Comparison of ENCODE assay signal across 21 cellular contexts in the genomic region with DNA sequence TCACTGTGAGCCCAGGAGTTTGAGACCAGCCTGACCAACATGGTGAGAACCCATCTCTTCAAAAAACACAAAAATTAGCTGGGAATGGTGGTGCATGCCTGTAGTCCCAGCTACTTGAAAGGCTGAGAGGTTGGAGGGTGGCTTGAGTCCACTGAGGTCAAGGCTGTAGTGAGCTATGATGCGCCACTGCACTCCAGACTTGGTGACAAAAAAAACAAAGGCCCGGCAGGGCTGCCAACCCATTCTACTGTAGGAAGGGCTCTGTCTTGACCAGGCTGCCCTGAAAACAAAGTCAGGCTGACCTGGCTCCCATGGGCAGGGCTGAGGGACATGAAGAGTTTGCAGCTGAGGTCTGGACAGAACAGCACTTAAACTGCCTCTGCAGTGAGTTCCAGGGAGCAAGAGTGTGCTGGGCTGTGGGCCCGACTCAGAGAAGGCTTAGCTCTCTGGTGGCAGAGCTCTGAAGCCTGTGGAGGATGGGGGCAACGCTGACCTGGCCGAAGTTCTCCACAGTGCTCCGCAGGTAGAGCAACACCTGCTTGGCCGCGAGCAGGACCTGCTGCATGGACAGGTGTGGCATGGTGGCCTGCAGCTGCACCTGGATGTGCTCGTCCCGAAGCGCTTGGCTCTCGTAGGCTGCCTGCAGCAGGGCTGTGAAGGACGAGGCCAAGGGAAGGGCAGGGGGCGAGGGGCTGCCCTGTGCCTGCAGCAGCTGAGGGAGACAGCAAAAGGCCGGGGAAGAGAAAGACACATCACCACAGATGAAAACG. TPM values are rescaled to one million over a fixed set of nuclear protein-coding genes. Genes with fewer than 3 reads are reported as not detected.
A peak's percentile ranks its signal among the peaks of the same experiment; 100 is the strongest.
DNase-seq lines count a peak whose midpoint lies in the region; ATAC-seq, FAIRE-seq and TF ChIP-seq lines count a peak whose summit lies in the region.
"Had no signal": no experiment of that assay in that cellular context is flagged by ENCODE, and none has a peak within 500 bp of the region (broad histone marks: within the 10 kb centered on the region; RNA-seq: fewer than 3 reads in every experiment).

No MANE protein-coding gene starts in this region.

- H3K27ac ChIP-seq in VCaP, result peak overlapping the region; percentile 98
- H3K27ac ChIP-seq in HepG2 (ENCODE audit: extremely low read length, insufficient read depth, low read length), result no peak overlapping the region
- H3K27ac ChIP-seq in thyroid gland, result no peak overlapping the region
- H3K27ac ChIP-seq: A549, GM23248 had no signal

- no peak overlapping the region for H3K9ac ChIP-seq in HepG2 (ENCODE audit: insufficient read depth, low read depth, low read length)
- H3K9ac ChIP-seq: GM23248 had no signal

- H3K4me1 ChIP-seq in HepG2 (ENCODE audit: insufficient read depth, low read length) (no peaks in the 10 kb centered on the region), thyroid gland (peaks cover 0 to 3% of the 10 kb centered on the region in 2 donors)
- H3K4me1 ChIP-seq: A549 had no signal

- intact Hi-C loops in HepG2 (cut with micrococcal nuclease; ENCODE audit: unreplicated experiment), result no loop called here
- intact Hi-C loops in thyroid gland (cut with DNase I), result no loop called here

- no peaks in the 10 kb centered on the region for H3K4me1 Mint-ChIP-seq in activated T-cell treated with anti-CD3 and anti-CD28 coated beads, Interleukin-2, amount 50 U/mL, for 24 hours (ENCODE audit: low read depth)
- H3K4me1 Mint-ChIP-seq: CD4-positive, alpha-beta memory T cell had no signal

- no peaks in the 10 kb centered on the region for H3K79me2 ChIP-seq in HepG2 (ENCODE audit: insufficient read depth, low read length)

- no peak for TF ChIP-seq RAD21 in HepG2 (CRISPR knock-in tag; IDR thresholded peaks at IDR 0.05)

- DNase-seq in activated T-cell treated with anti-CD3 and anti-CD28 coated beads, Interleukin-2, amount 50 U/mL, for 24 hours, result no peak
- DNase-seq in activated T-cell treated with anti-CD3 and anti-CD28 coated beads, Interleukin-2, amount 50 U/mL, for 48 hours, result no peak
- DNase-seq in HepG2 (ENCODE audit: low spot score) (no peak), thyroid gland (peak; percentile 63), LoVo (ENCODE audit: low spot score) (no peak)
- DNase-seq in stimulated activated CD4-positive, alpha-beta T cell treated with anti-CD3 and anti-CD28 coated beads, Interleukin-4, amount 100 ng/mL, for 1 hour, result no peak
- DNase-seq: CD4-positive, alpha-beta memory T cell; DMS153; GDM1; GM23248; HCEC 1CT; KG1; NCI-H1417 treated with DMSO at 0.1 percent for 48 hours; NCI-H2029; NCI-H345; PC-3; SIG-M5 had no signal

- no peak for TF ChIP-seq POLR2A in HepG2 (IDR thresholded peaks at IDR 0.05; ENCODE audit: insufficient read depth in 1 of 2, low read depth in 2 of 2, low read length in 2 of 2)
- TF ChIP-seq POLR2A in thyroid gland (IDR thresholded peaks at IDR 0.05), result no peak

- H3K4me3 Mint-ChIP-seq in activated T-cell treated with anti-CD3 and anti-CD28 coated beads, Interleukin-2, amount 50 U/mL, for 24 hours, result no peak overlapping the region
- H3K4me3 Mint-ChIP-seq: CD4-positive, alpha-beta memory T cell had no signal

- H3K36me3 Mint-ChIP-seq in activated T-cell treated with anti-CD3 and anti-CD28 coated beads, Interleukin-2, amount 50 U/mL, for 24 hours (ENCODE audit: low read depth), result peaks cover 100% of the 10 kb centered on the region

- CTCF ChIA-PET in HepG2 (lab: Yijun Ruan, JAX; ENCODE audit: low intra/inter-chr PET ratio, low total read pairs), result no interaction called here

- H3K4me3 ChIP-seq in HepG2 (replicated peaks in 1 of 3; ENCODE audit: insufficient read depth in 1 of 3, low read depth in 2 of 3, low read length in 3 of 3) (no peak overlapping the region), thyroid gland (replicated peaks in 1 of 3) (no peak overlapping the region)
- H3K4me3 ChIP-seq: A549, GM23248 had no signal

- H3K27ac Mint-ChIP-seq in activated T-cell treated with anti-CD3 and anti-CD28 coated beads, Interleukin-2, amount 50 U/mL, for 24 hours, result peak overlapping the region; percentile 19

- ATAC-seq in HepG2, result peak; percentile 32
- ATAC-seq: A549, PC-3 had no signal

- no peaks in the 10 kb centered on the region for H3K9me3 Mint-ChIP-seq in activated T-cell treated with anti-CD3 and anti-CD28 coated beads, Interleukin-2, amount 50 U/mL, for 24 hours
- H3K9me3 Mint-ChIP-seq: CD4-positive, alpha-beta memory T cell had no signal

- no peaks in the 10 kb centered on the region for H4K20me1 ChIP-seq in HepG2 (ENCODE audit: insufficient read depth, low read length)

- no peaks in the 10 kb centered on the region for H3K9me3 ChIP-seq in HepG2 (ENCODE audit: low read length)
- no peaks in the 10 kb centered on the region for H3K9me3 ChIP-seq in thyroid gland
- H3K9me3 ChIP-seq: A549 had no signal

- no peaks in the 10 kb centered on the region for H3K27me3 Mint-ChIP-seq in activated T-cell treated with anti-CD3 and anti-CD28 coated beads, Interleukin-2, amount 50 U/mL, for 24 hours
- H3K27me3 Mint-ChIP-seq: CD4-positive, alpha-beta memory T cell had no signal

- TF ChIP-seq EP300 in HepG2 (IDR thresholded peaks at IDR 0.05; ENCODE audit: low read depth in 2 of 2, low read length in 2 of 2), result no peak
- no peak for TF ChIP-seq EP300 in HepG2 (CRISPR knock-in tag; IDR thresholded peaks at IDR 0.05; ENCODE audit: borderline replicate concordance)

- H2AFZ ChIP-seq in HepG2 (ENCODE audit: low read length), result no peak overlapping the region
- H2AFZ ChIP-seq: GM23248 had no signal

- BruUV-seq in HepG2 (replicated peaks; lab: Mats Ljungman, UMichigan), result no TSS peak

- TF ChIP-seq CTCF in VCaP (conservative IDR thresholded peaks at IDR 0.05) (no peak), HepG2 (CRISPR knock-in tag; IDR thresholded peaks at IDR 0.05) (no peak), thyroid gland (IDR thresholded peaks at IDR 0.05) (no peak)

- H3K4me2 ChIP-seq in HepG2 (ENCODE audit: low read depth, low read length), result no peak overlapping the region
- H3K4me2 ChIP-seq: A549 had no signal

- POLR2A ChIA-PET in HepG2 (lab: Yijun Ruan, JAX), result no interaction called here

- in situ Hi-C loops in HepG2 (cut with HindIII; ENCODE audit: extremely low pct_ligation_motif_present, low pct_unique_long_range_greater_than_20kb), result no loop called here

- H3K27me3 ChIP-seq in HepG2 (ENCODE audit: control insufficient read depth in 1 of 2, insufficient read depth in 2 of 2, low read length in 2 of 2) (no peaks in the 10 kb centered on the region), thyroid gland (no peaks in the 10 kb centered on the region)

- FAIRE-seq in HepG2 (lab: Jason Lieb, UNC), result no peak
- FAIRE-seq: A549 had no signal

- WGBS in HepG2 (ENCODE audit: low lambda C conversion rate), result 90% methylated on average over 14 of the region's 16 CpGs
- whole genome bisulfite sequencing in thyroid gland, 2 donors, result 86 to 93% methylated on average over 15 to 16 of the region's 16 CpGs

- H3K36me3 ChIP-seq in HepG2 (replicated peaks in 1 of 2; ENCODE audit: control insufficient read depth in 1 of 2, insufficient read depth in 2 of 2, low read length in 2 of 2) (peaks cover 53 to 97% of the 10 kb centered on the region in 2 experiments), thyroid gland (peaks cover 71 to 88% of the 10 kb centered on the region in 2 donors)

RNA-seq across cellular contexts. Expression of gene URB1, which starts 42.4 kb away (rescaled TPM):
- total RNA-seq in HepG2 (2016; rRNA removed; fragmentation: Illumina TruSeq; extraction: Trizol), result 13.5 and 16.7 TPM in 2 replicates
- 2.1 TPM in 2 replicates for total RNA-seq in HepG2 (2016; cell fraction: cytosol; rRNA removed; fragmentation: Illumina TruSeq; extraction: Trizol; ENCODE audit: low read depth)
- 13.4 and 17.6 TPM in 2 replicates for total RNA-seq in HepG2 (2016; cell fraction: insoluble cytoplasmic fraction; rRNA removed; fragmentation: Illumina TruSeq; extraction: Trizol)
- 3.8 and 5.4 TPM in 2 replicates for total RNA-seq in HepG2 (2016; cell fraction: membrane; rRNA removed; fragmentation: Illumina TruSeq; extraction: Trizol)
- 31.3 and 34.7 TPM in 2 replicates for total RNA-seq in HepG2 (2016; cell fraction: nucleus; rRNA removed; fragmentation: Illumina TruSeq; extraction: Trizol)
- 4.5 and 5.8 TPM in 2 replicates for polyA plus RNA-seq in HepG2 (2011; rRNA removed)
- 2.6 and 2.7 TPM in 2 replicates for polyA plus RNA-seq in HepG2 (2011; cell fraction: cytosol; rRNA removed)
- polyA plus RNA-seq in HepG2 (2011; cell fraction: nucleus; rRNA removed), result 12.4 and 12.6 TPM in 2 replicates
- 7.4 and 8.5 TPM in 2 replicates for polyA plus RNA-seq in HepG2 (2012)
- 0.38 and 0.41 TPM in 2 replicates for polyA plus RNA-seq in HepG2 (2016; cell fraction: cytosol; fragmentation: Illumina TruSeq; extraction: Trizol; ENCODE audit: low read depth)
- polyA plus RNA-seq in HepG2 (2016; cell fraction: insoluble cytoplasmic fraction; fragmentation: Illumina TruSeq; extraction: Trizol; ENCODE audit: low read depth), result 5.2 and 6.4 TPM in 2 replicates
- 0.81 and 1.0 TPM in 2 replicates for polyA plus RNA-seq in HepG2 (2016; cell fraction: membrane; fragmentation: Illumina TruSeq; extraction: Trizol; ENCODE audit: low read depth)
- 18.2 and 19.9 TPM in 2 replicates for polyA plus RNA-seq in HepG2 (2016; cell fraction: nucleus; fragmentation: Illumina TruSeq; extraction: Trizol; ENCODE audit: insufficient read depth, low read depth)
- polyA minus RNA-seq in HepG2 (2011; rRNA and poly(A)+ RNA removed; ENCODE audit: low replicate concordance), result 19.4 and 24.1 TPM in 2 replicates
- polyA minus RNA-seq in HepG2 (2011; cell fraction: cytosol; rRNA and poly(A)+ RNA removed), result 7.3 and 7.6 TPM in 2 replicates
- polyA minus RNA-seq in HepG2 (2011; cell fraction: nucleus; rRNA and poly(A)+ RNA removed), result 29.5 and 29.8 TPM in 2 replicates
- total RNA-seq in thyroid gland, result 10 to 100 TPM; 13.6 to 23.9 (median 15.8) TPM

RNA-seq across cellular contexts. Expression of gene MRAP, which starts 51.7 kb away (rescaled TPM):
- 0.88 and 1.2 TPM in 2 replicates for total RNA-seq in HepG2 (2016; rRNA removed; fragmentation: Illumina TruSeq; extraction: Trizol)
- 0.62 and 1.0 TPM in 2 replicates for total RNA-seq in HepG2 (2016; cell fraction: cytosol; rRNA removed; fragmentation: Illumina TruSeq; extraction: Trizol; ENCODE audit: low read depth)
- total RNA-seq in HepG2 (2016; cell fraction: insoluble cytoplasmic fraction; rRNA removed; fragmentation: Illumina TruSeq; extraction: Trizol), result 1.5 and 1.9 TPM in 2 replicates
- 0.65 and 1.1 TPM in 2 replicates for total RNA-seq in HepG2 (2016; cell fraction: membrane; rRNA removed; fragmentation: Illumina TruSeq; extraction: Trizol)
- total RNA-seq in HepG2 (2016; cell fraction: nucleus; rRNA removed; fragmentation: Illumina TruSeq; extraction: Trizol), result 0.85 and 1.5 TPM in 2 replicates
- polyA plus RNA-seq in HepG2 (2011; rRNA removed), result 0.46 and 0.57 TPM in 2 replicates
- 0.27 and 0.59 TPM in 2 replicates for polyA plus RNA-seq in HepG2 (2011; cell fraction: cytosol; rRNA removed)
- 0.21 and 0.39 TPM in 2 replicates for polyA plus RNA-seq in HepG2 (2011; cell fraction: nucleus; rRNA removed)
- polyA plus RNA-seq in HepG2 (2012), result not detected in 2 replicates
- polyA plus RNA-seq in HepG2 (2016; cell fraction: cytosol; fragmentation: Illumina TruSeq; extraction: Trizol; ENCODE audit: low read depth), result 0.73 and 1.00 TPM in 2 replicates
- polyA plus RNA-seq in HepG2 (2016; cell fraction: insoluble cytoplasmic fraction; fragmentation: Illumina TruSeq; extraction: Trizol; ENCODE audit: low read depth), result 1.3 and 1.7 TPM in 2 replicates
- 0.56 and 0.84 TPM in 2 replicates for polyA plus RNA-seq in HepG2 (2016; cell fraction: membrane; fragmentation: Illumina TruSeq; extraction: Trizol; ENCODE audit: low read depth)
- 1.9 and 2.4 TPM in 2 replicates for polyA plus RNA-seq in HepG2 (2016; cell fraction: nucleus; fragmentation: Illumina TruSeq; extraction: Trizol; ENCODE audit: insufficient read depth, low read depth)
- 1.4 TPM in 1 of 2 replicates, not detected in the other for polyA minus RNA-seq in HepG2 (2011; rRNA and poly(A)+ RNA removed; ENCODE audit: low replicate concordance)
- polyA minus RNA-seq in HepG2 (2011; cell fraction: cytosol; rRNA and poly(A)+ RNA removed), result not detected in 2 replicates
- 0.90 TPM in 1 of 2 replicates, not detected in the other for polyA minus RNA-seq in HepG2 (2011; cell fraction: nucleus; rRNA and poly(A)+ RNA removed)
- not detected for total RNA-seq in thyroid gland
- total RNA-seq: CD4-positive, alpha-beta memory T cell; Daoy; GM23248; PC-3 had no signal
- polyA plus RNA-seq: A549; BJ; CD4-positive, alpha-beta memory T cell; GM23248 had no signal

Comparison
In these comparisons a context has a peak if more than half of its experiments do, and no peak if none do; other contexts are left out.
1. DNase-seq: peak in thyroid gland (2 of 2); none in activated T-cell treated with anti-CD3 and anti-CD28 coated beads, Interleukin-2, amount 50 U/mL, for 24 hours (single experiment), activated T-cell treated with anti-CD3 and anti-CD28 coated beads, Interleukin-2, amount 50 U/mL, for 48 hours (0 of 2), HepG2 (single experiment), LoVo (single experiment) and stimulated activated CD4-positive, alpha-beta T cell treated with anti-CD3 and anti-CD28 coated beads, Interleukin-4, amount 100 ng/mL, for 1 hour (single experiment).